Comparison of ENCODE assay signal across 8 cellular contexts in genomic region chr5:129094087-129094923, GRCh38. TPM values are rescaled to one million over a fixed set of nuclear protein-coding genes. Genes with fewer than 3 reads are reported as not detected.
A peak's percentile ranks its signal among the peaks of the same experiment; 100 is the strongest.
DNase-seq lines count a peak whose midpoint lies in the region; ATAC-seq and TF ChIP-seq lines count a peak whose summit lies in the region.

Gene ISOC1 (plus strand): TSS chr5:129094749. CDS start chr5:129094767, 18 bp downstream.

- no peaks in the 10 kb centered on the region for H3F3A ChIP-seq in smooth muscle cell (ENCODE audit: low read depth)

- intact Hi-C loops in breast epithelium (cut with DNase I; ENCODE audit: low total_unique reads): no loop called here

- H3K9me3 ChIP-seq in WERI-Rb-1 (ENCODE audit: severe bottlenecking) (no peaks in the 10 kb centered on the region), breast epithelium (no peaks in the 10 kb centered on the region), smooth muscle cell (replicated peaks; ENCODE audit: low read depth) (no peaks in the 10 kb centered on the region)

- H3K4me1 ChIP-seq in breast epithelium (no peaks in the 10 kb centered on the region), smooth muscle cell (ENCODE audit: low read depth) (no peaks in the 10 kb centered on the region)

- no peaks in the 10 kb centered on the region for H4K20me1 ChIP-seq in smooth muscle cell (ENCODE audit: low read depth)

- peak within 1 kb of the TSS; percentile 98 for H3K4me2 ChIP-seq in smooth muscle cell

- H3K27ac ChIP-seq in WERI-Rb-1: peak within 1 kb of the TSS; percentile 95
- H3K27ac ChIP-seq in breast epithelium: peak within 1 kb of the TSS; percentile 78 to 90
- peak within 1 kb of the TSS; percentile 23 for H3K27ac ChIP-seq in smooth muscle cell (ENCODE audit: low read depth)

- 2% methylated on average over 77 of the region's 87 CpGs for WGBS in smooth muscle cell (ENCODE audit: low lambda C conversion rate)

- peaks cover 9% of the 10 kb centered on the region for H3K79me2 ChIP-seq in smooth muscle cell (ENCODE audit: low read depth)

- H3K9ac ChIP-seq in smooth muscle cell (ENCODE audit: low read depth): peak within 1 kb of the TSS; percentile 86

- TF ChIP-seq CTCF in WERI-Rb-1 (IDR thresholded peaks at IDR 0.05; ENCODE audit: low read depth, low read length) (peak; percentile 47; the same call in 1 of the 2 replicates), breast epithelium (IDR thresholded peaks at IDR 0.05) (peak in 1 of 3 donors; percentile 8), smooth muscle cell (IDR thresholded peaks at IDR 0.05; ENCODE audit: borderline replicate concordance, insufficient read depth, poor library complexity, severe bottlenecking) (no peak)

- H2AFZ ChIP-seq in smooth muscle cell (ENCODE audit: low read depth): peak within 1 kb of the TSS; percentile 100

- H3K27me3 ChIP-seq in WERI-Rb-1 (ENCODE audit: insufficient read depth, low read depth, severe bottlenecking) (no peaks in the 10 kb centered on the region), breast epithelium (no peaks in the 10 kb centered on the region), smooth muscle cell (ENCODE audit: low read depth) (peaks cover 12% of the 10 kb centered on the region)

- ATAC-seq in GM18909 (IDR thresholded peaks at IDR 0.05; ENCODE audit: poor library complexity, unreplicated experiment) (peak; percentile 91), HG03159 (IDR thresholded peaks at IDR 0.05; ENCODE audit: unreplicated experiment) (peak; percentile 91)

- no peak for TF ChIP-seq POLR2A in breast epithelium (IDR thresholded peaks at IDR 0.05)

- H3K36me3 ChIP-seq in WERI-Rb-1 (peaks cover 30% of the 10 kb centered on the region), breast epithelium (no peaks in the 10 kb centered on the region), smooth muscle cell (ENCODE audit: low read depth) (no peaks in the 10 kb centered on the region)

- DNase-seq in AG08396 (ENCODE audit: low spot score) (peak; percentile 96), NCI-H2196 treated with DMSO at 0.1 percent for 48 hours (lab: John Stamatoyannopoulos, UW; ENCODE audit: unreplicated experiment) (peak; percentile 82), WERI-Rb-1 (peak; percentile 94), breast epithelium (ENCODE audit: low spot score in 2 of 2) (peak; percentile 85 to 86), iPS-NIHi7 (ENCODE audit: extremely low spot score) (peak; percentile 93), smooth muscle cell (lab: John Stamatoyannopoulos, UW; ENCODE audit: unreplicated experiment) (peak; percentile 75)

- H3K4me3 ChIP-seq in WERI-Rb-1 (ENCODE audit: low read depth, low read length): peak within 1 kb of the TSS; percentile 97
- peak within 1 kb of the TSS; percentile 74 to 98 (median 86) for H3K4me3 ChIP-seq in breast epithelium
- peak within 1 kb of the TSS; percentile 90 for H3K4me3 ChIP-seq in smooth muscle cell

RNA-seq across cellular contexts. Expression of gene ISOC1, which starts in this region (rescaled TPM):
- total RNA-seq in breast epithelium: 10 to 100 TPM; 20.6 to 41.6 (median 23.9) TPM
- 15.0 and 15.3 TPM in 2 replicates for total RNA-seq in smooth muscle cell
- 12.6 and 16.2 TPM in 2 replicates for polyA plus RNA-seq in smooth muscle cell

Comparison
In these comparisons a context has a peak if more than half of its experiments do, and no peak if none do; other contexts are left out.
1. Peak in every context shown above with its lines: DNase-seq, ATAC-seq, H3K4me3 ChIP-seq and H3K27ac ChIP-seq.
2. H3K27ac ChIP-seq: peak in every context shown above with its lines; median percentile 95 in WERI-Rb-1; 84 in breast epithelium; 23 in smooth muscle cell.